Comparison of ENCODE assay signal across 21 cellular contexts in genomic region chr9:11092974-11093373, GRCh38.
"Had no signal": no experiment of that assay in that cellular context is flagged by ENCODE, and none has a peak within 500 bp of the region (broad histone marks: within the 10 kb centered on the region; RNA-seq: fewer than 3 reads in every experiment).

No MANE protein-coding gene starts in this region.

- H3K27ac ChIP-seq: dorsolateral prefrontal cortex, heart left ventricle, right atrium auricular region, sigmoid colon, skin epidermis, stomach, thoracic aorta, transverse colon had no signal

- H3K4me1 ChIP-seq: heart left ventricle, right atrium auricular region, sigmoid colon, stomach, transverse colon had no signal

- H3K27me3 ChIP-seq: dorsolateral prefrontal cortex, heart left ventricle, right atrium auricular region, sigmoid colon, stomach, transverse colon had no signal

- H3K4me1 Mint-ChIP-seq: nephron had no signal

- DNase-seq: cortex of kidney; dorsolateral prefrontal cortex; effector CD8-positive, alpha-beta T cell; heart left ventricle; hippocampal formation; left colon; left ventricle myocardium superior; mesenchymal stem cell; midbrain; sigmoid colon; stimulated activated CD4-positive, alpha-beta T cell treated with anti-CD3 and anti-CD28 coated beads, Interleukin-12 subunit alpha, Interleukin-12 subunit beta, amount 100 ng/mL, for 4 hours; stimulated activated naive CD4-positive, alpha-beta T cell; stomach; substantia nigra; transverse colon had no signal

- ATAC-seq: esophagus mucosa, heart left ventricle, left colon, left ventricle myocardium superior had no signal

- H3K9me3 ChIP-seq: heart left ventricle, right atrium auricular region, sigmoid colon, stomach, thoracic aorta, transverse colon had no signal

- H3K27ac Mint-ChIP-seq: nephron had no signal

- H3K4me3 ChIP-seq: dorsolateral prefrontal cortex, heart left ventricle, lung, right atrium auricular region, sigmoid colon, skin epidermis, stomach, thoracic aorta, transverse colon had no signal

- H3K4me3 Mint-ChIP-seq: nephron had no signal

- H3K36me3 ChIP-seq: heart left ventricle, right atrium auricular region, sigmoid colon, stomach, thoracic aorta, transverse colon had no signal

- H3K9me3 Mint-ChIP-seq: nephron had no signal
